6 cellular contexts compared by ENCODE assay signal in the genomic region with DNA sequence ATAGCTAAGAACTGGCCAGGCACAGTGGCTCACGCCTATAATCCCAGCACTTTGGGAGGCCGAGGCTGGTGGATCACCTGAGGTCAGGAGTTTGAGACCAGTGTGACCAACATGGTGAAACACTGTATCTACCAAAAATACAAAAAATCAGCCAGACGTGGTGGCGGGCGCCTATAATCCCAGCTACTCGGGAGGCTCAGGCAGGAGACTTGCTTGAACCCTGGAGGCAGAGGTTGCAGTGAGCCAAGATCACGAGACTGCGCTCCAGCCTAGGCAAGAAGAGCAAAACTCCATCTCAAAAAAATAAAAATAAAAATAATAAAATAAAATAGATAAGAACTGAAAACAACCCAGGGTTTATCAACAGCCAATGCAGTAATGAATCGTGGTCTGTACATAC.
DNase-seq lines count a peak whose midpoint lies in the region; ATAC-seq, FAIRE-seq and TF ChIP-seq lines count a peak whose summit lies in the region.
"Not testable (repeated sequence)": the region's sequence is repeated elsewhere in the genome, so short reads cannot be mapped to it uniquely, and the experiment has no call there.

No MANE protein-coding gene starts in this region.

- DNase-seq in SJSA1 (ENCODE audit: low read depth in 1 of 2, low spot score in 2 of 2) (peak in 1 of 2 experiments; percentile 8), chondrocyte (ENCODE audit: low spot score) (peak; percentile 30), left lobe of liver (ENCODE audit: low spot score) (peak; percentile 6), upper lobe of right lung (peak; percentile 10)
- DNase-seq in endothelial cell of umbilical vein (ENCODE audit: low read depth, low spot score); osteocyte (ENCODE audit: extremely low spot score, unreplicated experiment): not testable (repeated sequence)

- dilution Hi-C loops in endothelial cell of umbilical vein (cut with MboI; ENCODE audit: extremely low pct_ligation_motif_present, low sequenced_read_pairs), result not testable (repeated sequence)

- H3K4me3 Mint-ChIP-seq in chondrocyte (ENCODE audit: unreplicated experiment); osteocyte (ENCODE audit: unreplicated experiment): not testable (repeated sequence)

- not testable (repeated sequence) for H3K27me3 ChIP-seq in SJSA1 (replicated peaks); endothelial cell of umbilical vein (ENCODE audit: control insufficient read depth in 2 of 2, insufficient read depth in 2 of 2, low read length in 2 of 2); upper lobe of right lung

- TF ChIP-seq CTCF in chondrocyte (IDR thresholded peaks at IDR 0.05); endothelial cell of umbilical vein (IDR thresholded peaks at IDR 0.05; ENCODE audit: extremely low read depth in 1 of 2, insufficient read depth in 1 of 2, low read depth in 1 of 2, low read length in 2 of 2); osteocyte (IDR thresholded peaks at IDR 0.05); upper lobe of right lung (IDR thresholded peaks at IDR 0.05): not testable (repeated sequence)

- peak overlapping the region; percentile 63 for H3K27ac ChIP-seq in SJSA1
- peak overlapping the region; percentile 54 for H3K27ac ChIP-seq in endothelial cell of umbilical vein (ENCODE audit: insufficient read depth, low read depth, low read length)
- not testable (repeated sequence) for H3K27ac ChIP-seq in upper lobe of right lung

- FAIRE-seq in endothelial cell of umbilical vein (lab: Jason Lieb, UNC), result not testable (repeated sequence)

- not testable (repeated sequence) for TF ChIP-seq POLR2A in endothelial cell of umbilical vein (IDR thresholded peaks at IDR 0.05; ENCODE audit: low read depth, low read length)

- not testable (repeated sequence) for H3K27ac Mint-ChIP-seq in chondrocyte (ENCODE audit: unreplicated experiment)
- peak overlapping the region; percentile 55 for H3K27ac Mint-ChIP-seq in osteocyte (ENCODE audit: unreplicated experiment)

- H2AFZ ChIP-seq in endothelial cell of umbilical vein (ENCODE audit: low read depth, low read length), result not testable (repeated sequence)

- H3K36me3 ChIP-seq in SJSA1; endothelial cell of umbilical vein (ENCODE audit: control insufficient read depth in 2 of 2, extremely low read depth in 1 of 2, insufficient read depth in 2 of 2, low read length in 2 of 2); upper lobe of right lung: not testable (repeated sequence)

- H3K36me3 Mint-ChIP-seq in chondrocyte (ENCODE audit: low read depth); osteocyte (ENCODE audit: unreplicated experiment): not testable (repeated sequence)

- peaks cover 25% of the 10 kb centered on the region for H3K4me1 ChIP-seq in SJSA1 (replicated peaks)
- peaks cover 20% of the 10 kb centered on the region for H3K4me1 ChIP-seq in endothelial cell of umbilical vein (ENCODE audit: control insufficient read depth, extremely low read depth, insufficient read depth, low read length)
- H3K4me1 ChIP-seq in upper lobe of right lung, result not testable (repeated sequence)

- not testable (repeated sequence) for ATAC-seq in left lobe of liver, upper lobe of right lung

- H3K4me1 Mint-ChIP-seq in chondrocyte (ENCODE audit: low read depth), result peaks cover 31% of the 10 kb centered on the region
- peaks cover 38% of the 10 kb centered on the region for H3K4me1 Mint-ChIP-seq in osteocyte (ENCODE audit: unreplicated experiment)

- not testable (repeated sequence) for H3K9me1 ChIP-seq in endothelial cell of umbilical vein (replicated peaks; ENCODE audit: control insufficient read depth, extremely low read depth, insufficient read depth, low read length)

- not testable (repeated sequence) for H3K9me3 ChIP-seq in SJSA1 (replicated peaks); endothelial cell of umbilical vein (replicated peaks; ENCODE audit: control insufficient read depth, insufficient read depth, low read length); upper lobe of right lung

- H3K9me3 Mint-ChIP-seq in chondrocyte (ENCODE audit: low read depth); osteocyte (ENCODE audit: unreplicated experiment): not testable (repeated sequence)

- intact Hi-C loops in endothelial cell of umbilical vein (cut with micrococcal nuclease); upper lobe of right lung (cut with DNase I): not testable (repeated sequence)

- not testable (repeated sequence) for H3K27me3 Mint-ChIP-seq in chondrocyte (ENCODE audit: low read depth); osteocyte (ENCODE audit: unreplicated experiment)

- H3K4me3 ChIP-seq in SJSA1; endothelial cell of umbilical vein (replicated peaks in 1 of 3; ENCODE audit: insufficient read depth in 1 of 3, low read depth in 1 of 3, low read length in 3 of 3); upper lobe of right lung: not testable (repeated sequence)

- not testable (repeated sequence) for H4K20me1 ChIP-seq in endothelial cell of umbilical vein (replicated peaks; ENCODE audit: control insufficient read depth, extremely low read depth, insufficient read depth, low read length)

- H3K4me2 ChIP-seq in endothelial cell of umbilical vein (ENCODE audit: insufficient read depth, low read length), result not testable (repeated sequence)

- CTCF ChIA-PET in endothelial cell of umbilical vein (lab: Charles Lee), result interaction anchor here (1.0 kb wide), 1 partner anchor 17 kb away, joined by 3 read pairs; no protein-coding TSS in a partner anchor

- POLR2A ChIA-PET in endothelial cell of umbilical vein (lab: Charles Lee), result not testable (repeated sequence)

- not testable (repeated sequence) for BruUV-seq in endothelial cell of umbilical vein (replicated peaks; lab: Mats Ljungman, UMichigan)

- not testable (repeated sequence) for H3K79me2 ChIP-seq in endothelial cell of umbilical vein (ENCODE audit: control insufficient read depth, insufficient read depth, low read length)

- not testable (repeated sequence) for H3K9ac ChIP-seq in endothelial cell of umbilical vein (replicated peaks; ENCODE audit: extremely low read depth, insufficient read depth, low read length)
